Comparison of ENCODE assay signal across 29 cellular contexts in genomic region chr3:13595485-13595884, GRCh38. TPM values are rescaled to one million over a fixed set of nuclear protein-coding genes. Genes with fewer than 3 reads are reported as not detected.
"Had no signal": no experiment of that assay in that cellular context is flagged by ENCODE, and none has a peak within 500 bp of the region (broad histone marks: within the 10 kb centered on the region; RNA-seq: fewer than 3 reads in every experiment).

No MANE protein-coding gene starts in this region.

- H3K9me3 ChIP-seq: esophagus squamous epithelium, left lung, mucosa of descending colon, ovary, prostate gland, transverse colon had no signal

- H3K4me1 ChIP-seq: left lung, prostate gland had no signal

- H3K27ac ChIP-seq: epithelial cell of prostate, left lung, ovary, prostate gland, transverse colon had no signal

- H3K4me3 ChIP-seq: esophagus squamous epithelium, left lung, lung, mucosa of descending colon, ovary, prostate gland, transverse colon had no signal

- ATAC-seq: activated CD8-positive, alpha-beta T cell treated with anti-CD3 and anti-CD28 coated beads for 36 hours; mucosa of descending colon; T-helper 17 cell had no signal

- DNase-seq: activated B cell treated with CpG ODN at 0.5 μM for 24 hours; activated CD4-positive, alpha-beta T cell treated with anti-CD3 and anti-CD28 coated beads, Interleukin-2, amount 50 U/mL, for 1 hour; activated CD8-positive, alpha-beta T cell treated with anti-CD3 and anti-CD28 coated beads for 36 hours; activated naive CD4-positive, alpha-beta T cell treated with Interleukin-2 at 50 U/mL for 16 hours; activated T-cell treated with anti-CD3 and anti-CD28 coated beads, Interleukin-2, amount 50 U/mL, for 48 hours; anterior cingulate cortex; dermis blood vessel endothelial cell; effector CD4-positive, alpha-beta T cell; esophagus squamous epithelium; glutamatergic neuron; left lung; mucosa of descending colon; nephron progenitor cell; retina; stimulated activated CD4-positive, alpha-beta T cell treated with anti-CD3 and anti-CD28 coated beads, Interleukin-2, amount 100 ng/mL, for 48 hours; stimulated activated naive CD4-positive, alpha-beta T cell treated with Interleukin-2 at 50 U/mL for 16 hours; T-helper 17 cell; T1000; transverse colon had no signal

- FAIRE-seq: bronchial epithelial cell, colon, endometrium, frontal cortex, islet of Langerhans had no signal

- H3K27me3 ChIP-seq: left lung, ovary, transverse colon had no signal

- H3K36me3 ChIP-seq: esophagus squamous epithelium, left lung, ovary, prostate gland, transverse colon had no signal

RNA-seq across cellular contexts. Expression of gene FBLN2, which starts 46.6 kb away (rescaled TPM):
- total RNA-seq: activated T-helper 2 cell treated with anti-CD3 and anti-CD28 coated beads, Interferon-gamma antibody, Interleukin-2, Interleukin-4, amounts not matched to agents 10 μg/mL and 5 μg/mL and 100 μg/mL, durations not matched to agents 14 hours and 24 hours and 36 hours had no signal
